ENCODE assay signal across 20 cellular contexts in the genomic region with DNA sequence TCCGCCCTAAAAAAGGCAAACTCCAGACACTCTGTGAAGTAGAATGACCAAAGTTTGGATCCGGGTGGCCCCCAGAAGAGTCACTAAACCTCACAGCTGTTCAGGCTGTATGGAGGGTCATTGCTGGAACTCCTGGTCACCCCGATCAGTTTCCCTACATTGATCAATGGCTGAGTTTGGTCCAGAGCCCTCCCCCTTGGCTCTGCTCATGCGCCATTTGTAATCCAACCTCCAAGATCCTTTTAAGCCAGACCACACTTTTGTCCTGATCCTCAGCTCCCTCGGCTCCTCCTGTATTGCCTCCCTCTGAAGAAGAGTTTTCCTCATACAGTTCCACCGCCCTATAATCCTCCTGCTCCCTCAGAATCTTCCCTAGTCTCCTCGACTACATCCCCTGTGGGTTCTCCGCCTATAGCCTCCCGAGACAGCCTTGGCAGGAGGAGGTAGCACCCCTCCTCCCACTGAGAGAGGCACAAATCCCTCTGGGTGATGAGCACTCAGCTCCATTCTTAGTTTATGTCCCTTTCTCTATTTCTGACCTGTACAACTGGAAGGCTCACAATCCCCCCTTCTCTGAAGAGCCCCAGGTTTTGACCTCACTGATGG.
"Had no signal": no experiment of that assay in that cellular context is flagged by ENCODE, and none has a peak within 500 bp of the region (broad histone marks: within the 10 kb centered on the region; RNA-seq: fewer than 3 reads in every experiment).

No MANE protein-coding gene starts in this region.

- H3K27ac ChIP-seq: psoas muscle, tibial artery had no signal

- H3K9me3 Mint-ChIP-seq: activated CD8-positive, alpha-beta T cell treated with anti-CD3 and anti-CD28 coated beads for 36 hours; activated naive CD8-positive, alpha-beta T cell treated with anti-CD3 and anti-CD28 coated beads, Interleukin-2, amount 10 ng/mL, durations not matched to agents 7 days and 5 days; activated T-cell treated with anti-CD3 and anti-CD28 coated beads, Interleukin-2, amount 50 U/mL, for 24 hours; activated T-helper 2 cell treated with anti-CD3 and anti-CD28 coated beads, Interferon-gamma antibody, Interleukin-2, Interleukin-4, amounts not matched to agents 10 μg/mL and 5 μg/mL and 100 μg/mL, durations not matched to agents 14 hours and 24 hours and 36 hours; memory B cell; naive B cell; neural crest cell; stimulated activated naive CD8-positive, alpha-beta T cell treated with anti-CD3 and anti-CD28 coated beads, Interleukin-15, amount 100 ng/mL, for 72 hours had no signal

- H3K4me3 ChIP-seq: psoas muscle, tibial artery had no signal

- DNase-seq: activated CD4-positive, alpha-beta T cell treated with anti-CD3 and anti-CD28 coated beads for 48 hours; activated CD4-positive, CD25-positive, alpha-beta regulatory T cell; activated CD8-positive, alpha-beta T cell treated with anti-CD3 and anti-CD28 coated beads for 36 hours; activated naive CD4-positive, alpha-beta T cell treated with Interleukin-2 at 50 U/mL for 16 hours; activated naive CD8-positive, alpha-beta T cell treated with anti-CD3 and anti-CD28 coated beads, Interleukin-2, amount 10 ng/mL, durations not matched to agents 7 days and 5 days; activated T-cell treated with anti-CD3 and anti-CD28 coated beads, Interleukin-2, amount 50 U/mL, for 24 hours; amniotic stem cell; cerebellar nuclear complex; foreskin fibroblast; left colon; naive B cell; psoas muscle; right cardiac atrium; stimulated activated CD4-positive, alpha-beta T cell treated with anti-CD3 and anti-CD28 coated beads, Interleukin-12 subunit alpha, Interleukin-12 subunit beta, amount 100 ng/mL, for 4 hours; stimulated activated naive CD8-positive, alpha-beta T cell treated with anti-CD3 and anti-CD28 coated beads, Interleukin-15, amount 100 ng/mL, for 72 hours; T1000; tibial artery had no signal

- H3K4me1 ChIP-seq: psoas muscle had no signal

- H3K9me3 ChIP-seq: psoas muscle, tibial artery had no signal

- H3K36me3 ChIP-seq: tibial artery had no signal

- H3K4me3 Mint-ChIP-seq: activated CD8-positive, alpha-beta T cell treated with anti-CD3 and anti-CD28 coated beads for 36 hours; activated naive CD8-positive, alpha-beta T cell treated with anti-CD3 and anti-CD28 coated beads, Interleukin-2, amount 10 ng/mL, durations not matched to agents 7 days and 5 days; activated T-cell treated with anti-CD3 and anti-CD28 coated beads, Interleukin-2, amount 50 U/mL, for 24 hours; memory B cell; naive B cell; neural crest cell; stimulated activated naive CD8-positive, alpha-beta T cell treated with anti-CD3 and anti-CD28 coated beads, Interleukin-15, amount 100 ng/mL, for 72 hours had no signal

- H3K27ac Mint-ChIP-seq: activated CD8-positive, alpha-beta T cell treated with anti-CD3 and anti-CD28 coated beads for 36 hours; activated naive CD8-positive, alpha-beta T cell treated with anti-CD3 and anti-CD28 coated beads, Interleukin-2, amount 10 ng/mL, durations not matched to agents 7 days and 5 days; activated T-cell treated with anti-CD3 and anti-CD28 coated beads, Interleukin-2, amount 50 U/mL, for 24 hours; activated T-helper 2 cell treated with anti-CD3 and anti-CD28 coated beads, Interferon-gamma antibody, Interleukin-2, Interleukin-4, amounts not matched to agents 10 μg/mL and 5 μg/mL and 100 μg/mL, durations not matched to agents 14 hours and 24 hours and 36 hours; memory B cell had no signal

- ATAC-seq: activated CD8-positive, alpha-beta T cell treated with anti-CD3 and anti-CD28 coated beads for 36 hours; left colon; psoas muscle; right cardiac atrium; stimulated activated naive CD8-positive, alpha-beta T cell treated with anti-CD3 and anti-CD28 coated beads, Interleukin-15, amount 100 ng/mL, for 72 hours had no signal

- H3K36me3 Mint-ChIP-seq: activated naive CD8-positive, alpha-beta T cell treated with anti-CD3 and anti-CD28 coated beads, Interleukin-2, amount 10 ng/mL, durations not matched to agents 7 days and 5 days; memory B cell; naive B cell had no signal

- H3K27me3 Mint-ChIP-seq: activated CD8-positive, alpha-beta T cell treated with anti-CD3 and anti-CD28 coated beads for 36 hours; activated naive CD8-positive, alpha-beta T cell treated with anti-CD3 and anti-CD28 coated beads, Interleukin-2, amount 10 ng/mL, durations not matched to agents 7 days and 5 days; activated T-cell treated with anti-CD3 and anti-CD28 coated beads, Interleukin-2, amount 50 U/mL, for 24 hours; memory B cell; naive B cell; stimulated activated naive CD8-positive, alpha-beta T cell treated with anti-CD3 and anti-CD28 coated beads, Interleukin-15, amount 100 ng/mL, for 72 hours had no signal

- H3K27me3 ChIP-seq: tibial artery had no signal

- H3K4me1 Mint-ChIP-seq: memory B cell, neural crest cell had no signal
